24 cellular contexts compared by ENCODE assay signal in the genomic region with DNA sequence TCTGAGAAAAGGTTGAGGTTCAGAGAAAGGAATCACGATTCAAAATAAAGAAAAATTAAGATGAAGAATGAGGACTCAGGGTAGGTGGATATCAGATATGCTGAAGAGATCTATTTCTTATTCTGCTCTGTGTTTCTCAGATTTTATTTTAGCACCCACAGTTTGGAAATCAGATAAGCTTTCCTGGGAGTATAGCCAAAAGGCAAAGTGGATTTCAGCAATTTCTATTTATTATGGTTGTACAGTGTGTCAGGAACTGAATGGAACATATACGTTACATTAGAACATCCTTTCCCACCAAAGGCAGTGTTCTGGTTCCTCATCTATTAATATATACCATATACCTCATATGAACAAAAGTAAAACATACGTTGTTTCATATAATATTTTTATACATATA. TPM values are rescaled to one million over a fixed set of nuclear protein-coding genes. Genes with fewer than 3 reads are reported as not detected.
DNase-seq lines count a peak whose midpoint lies in the region; ATAC-seq, FAIRE-seq and TF ChIP-seq lines count a peak whose summit lies in the region.
"Had no signal": no experiment of that assay in that cellular context is flagged by ENCODE, and none has a peak within 500 bp of the region (broad histone marks: within the 10 kb centered on the region; RNA-seq: fewer than 3 reads in every experiment).

No MANE protein-coding gene starts in this region.

- H3K4me3 Mint-ChIP-seq in CD4-positive, alpha-beta T cell = no peak overlapping the region
- H3K4me3 Mint-ChIP-seq: CD14-positive monocyte; CD4-positive, alpha-beta memory T cell; GM23338; H9 had no signal

- no peak for DNase-seq in D721Med (ENCODE audit: insufficient read length, low spot score)
- DNase-seq in amniotic epithelial cell (ENCODE audit: low read depth) = peak; percentile 1
- no peak for DNase-seq in frontal cortex (ENCODE audit: low spot score in 2 of 2)
- DNase-seq in retinal pigment epithelial cell (ENCODE audit: low read depth) = peak; percentile 5
- DNase-seq in foreskin keratinocyte = no peak
- DNase-seq in CD4-positive, alpha-beta T cell = no peak
- no peak for DNase-seq in DMS 273 treated with DMSO at 0.1 percent for 48 hours (lab: John Stamatoyannopoulos, UW)
- DNase-seq: 8988T; ACHN; AML-193; BE2C; Calu3; CD4-positive, alpha-beta memory T cell; DMS79; EL; GDM1; H9 had no signal

- TF ChIP-seq CTCF in D721Med (IDR thresholded peaks at IDR 0.05; ENCODE audit: insufficient read depth, missing control alignments) (no peak), retinal pigment epithelial cell (conservative IDR thresholded peaks at IDR 0.05; ENCODE audit: low read depth, low read length) (no peak), foreskin keratinocyte (conservative IDR thresholded peaks at IDR 0.05) (no peak)
- TF ChIP-seq CTCF in CD4-positive, alpha-beta T cell (IDR thresholded peaks at IDR 0.05) = no peak

- CTCF ChIA-PET in CD4-positive, alpha-beta T cell (lab: Charles Lee) = no interaction called here

- H3K4me3 ChIP-seq in retinal pigment epithelial cell (ENCODE audit: low read length) = no peak overlapping the region
- H3K4me3 ChIP-seq: A549; BLaER1 treated with 17β-estradiol and CSF1 and Interleukin-3, amounts not matched to agents 10 nM and 100 nM; GM23338 had no signal

- no peaks in the 10 kb centered on the region for H3K27me3 Mint-ChIP-seq in CD4-positive, alpha-beta T cell
- H3K27me3 Mint-ChIP-seq: CD4-positive, alpha-beta memory T cell had no signal

- no peaks in the 10 kb centered on the region for H3K4me1 ChIP-seq in foreskin keratinocyte
- H3K4me1 ChIP-seq: A549; BE2C; BLaER1 treated with 17β-estradiol and CSF1 and Interleukin-3, amounts not matched to agents 10 nM and 100 nM had no signal

- H3K27ac ChIP-seq in foreskin keratinocyte = no peak overlapping the region
- no peak overlapping the region for H3K27ac ChIP-seq in CD4-positive, alpha-beta T cell (ENCODE audit: low read depth, low read length)
- H3K27ac ChIP-seq: A549; BLaER1 treated with 17β-estradiol and CSF1 and Interleukin-3, amounts not matched to agents 10 nM and 100 nM had no signal

- H3K27ac Mint-ChIP-seq in CD4-positive, alpha-beta T cell = no peak overlapping the region
- H3K27ac Mint-ChIP-seq: CD14-positive monocyte; CD4-positive, alpha-beta memory T cell; GM23338; H9 had no signal

- intact Hi-C loops in CD4-positive, alpha-beta T cell (cut with DNase I, micrococcal nuclease) = no loop called here

- POLR2A ChIA-PET in CD4-positive, alpha-beta T cell (lab: Charles Lee) = no interaction called here

- FAIRE-seq in D721Med (lab: Jason Lieb, UNC) (peak; percentile 21), frontal cortex (lab: Jason Lieb, UNC) (peak; percentile 19)
- FAIRE-seq: A549, GM12891, GM18507 had no signal

- ATAC-seq in foreskin keratinocyte = no peak
- no peak for ATAC-seq in CD4-positive, alpha-beta T cell (ENCODE audit: poor library complexity)
- ATAC-seq: A549, HCT116 had no signal

- H3K4me1 Mint-ChIP-seq in CD4-positive, alpha-beta T cell (ENCODE audit: low read depth) = no peaks in the 10 kb centered on the region
- H3K4me1 Mint-ChIP-seq: CD14-positive monocyte; CD4-positive, alpha-beta memory T cell; GM23338; H9 had no signal

- H3K9me3 Mint-ChIP-seq in CD4-positive, alpha-beta T cell = no peaks in the 10 kb centered on the region
- H3K9me3 Mint-ChIP-seq: CD4-positive, alpha-beta memory T cell; GM23338; H9 had no signal

- no peaks in the 10 kb centered on the region for H3K36me3 Mint-ChIP-seq in CD4-positive, alpha-beta T cell (ENCODE audit: low read depth)
- H3K36me3 Mint-ChIP-seq: CD14-positive monocyte; CD4-positive, alpha-beta memory T cell had no signal

- no peaks in the 10 kb centered on the region for H3K9me3 ChIP-seq in CD4-positive, alpha-beta T cell (ENCODE audit: control insufficient read depth, low read length)
- H3K9me3 ChIP-seq: A549; BE2C; BLaER1 treated with 17β-estradiol and CSF1 and Interleukin-3, amounts not matched to agents 10 nM and 100 nM had no signal

- H3K27me3 ChIP-seq in foreskin keratinocyte = no peaks in the 10 kb centered on the region
- H3K27me3 ChIP-seq in CD4-positive, alpha-beta T cell (ENCODE audit: control insufficient read depth, insufficient read depth, low read length) = no peaks in the 10 kb centered on the region
- H3K27me3 ChIP-seq: BLaER1 treated with 17β-estradiol and CSF1 and Interleukin-3, amounts not matched to agents 10 nM and 100 nM had no signal

RNA-seq across cellular contexts. Expression of gene PEX5L, which starts 18.9 kb away (rescaled TPM):
- total RNA-seq in frontal cortex (40.8 TPM), foreskin keratinocyte (1.1 TPM in 2 replicates)
- 0.20 and 0.30 TPM in 2 replicates for polyA plus RNA-seq in foreskin keratinocyte
- total RNA-seq in CD4-positive, alpha-beta T cell = not detected
- total RNA-seq: Calu3; CD4-positive, alpha-beta memory T cell had no signal
- polyA plus RNA-seq: CD14-positive monocyte had no signal

Comparison
In these comparisons a context has a peak if more than half of its experiments do, and no peak if none do; other contexts are left out.
1. DNase-seq: peak in amniotic epithelial cell (single experiment) and retinal pigment epithelial cell (single experiment); none in D721Med (single experiment), frontal cortex (0 of 2), foreskin keratinocyte (0 of 2), CD4-positive, alpha-beta T cell (0 of 10) and DMS 273 treated with DMSO at 0.1 percent for 48 hours (single experiment).
2. RNA of gene PEX5L, which starts 18.9 kb away (total RNA-seq): 40.8 TPM in frontal cortex (single experiment); 1.1 TPM in foreskin keratinocyte and not detected in CD4-positive, alpha-beta T cell; every median in the first group is over 10 times any median in the second.